In genomic region chr4:99893991-99894981, GRCh38 we compare ENCODE assay signal across 8 cellular contexts. TPM values are rescaled to one million over a fixed set of nuclear protein-coding genes. Genes with fewer than 3 reads are reported as not detected.
DNase-seq lines count a peak whose midpoint lies in the region; ATAC-seq and TF ChIP-seq lines count a peak whose summit lies in the region.

LAMTOR3 (minus strand) TSS chr4:99894427; CDS start chr4:99893963, 464 bp downstream.

- H3K9me3 Mint-ChIP-seq in activated naive CD4-positive, alpha-beta T cell treated with anti-CD3 and anti-CD28 coated beads, Interleukin-2, amount 50 U/mL, for 72 hours: no peaks in the 10 kb centered on the region

- CTCF ChIA-PET in GM10248 (lab: Yijun Ruan, JAX): interaction anchor here (0.7 to 2.5 kb wide), 8 partner anchors 9 to 86 kb away, joined by 3 to 13 read pairs (median 4); no protein-coding TSS in a partner anchor

- H3K36me3 Mint-ChIP-seq in activated naive CD4-positive, alpha-beta T cell treated with anti-CD3 and anti-CD28 coated beads, Interleukin-2, amount 50 U/mL, for 72 hours: peaks cover 10 to 12% of the 10 kb centered on the region in 2 donors

- TF ChIP-seq EP300 in suprapubic skin (IDR thresholded peaks at IDR 0.05): no peak

- peak within 1 kb of the TSS; percentile 96 to 99 for H3K27ac Mint-ChIP-seq in activated naive CD4-positive, alpha-beta T cell treated with anti-CD3 and anti-CD28 coated beads, Interleukin-2, amount 50 U/mL, for 72 hours

- H3K27ac ChIP-seq in suprapubic skin: peak within 1 kb of the TSS; percentile 86

- no peak for TF ChIP-seq CTCF in GM10248 (IDR thresholded peaks at IDR 0.05; ENCODE audit: control extremely low read depth, extremely low read depth, low read depth, missing control alignments)
- no peak for TF ChIP-seq CTCF in suprapubic skin (IDR thresholded peaks at IDR 0.05)

- no peaks in the 10 kb centered on the region for H3K27me3 ChIP-seq in suprapubic skin

- 6% methylated on average over 18 of the region's 49 CpGs for WGBS in suprapubic skin

- POLR2A ChIA-PET in GM10248 (lab: Yijun Ruan, JAX): interaction anchor here (0.6 to 1.5 kb wide), 6 partner anchors 10 to 331 kb away, joined by 3 to 15 read pairs (median 4); partner anchors contain the start of genes DNAJB14, H2AZ1 and TRMT10A

- peaks cover 21% of the 10 kb centered on the region for H3K4me1 ChIP-seq in suprapubic skin

- peak in 1 of 2 donors; percentile 36 for TF ChIP-seq POLR2A in suprapubic skin (IDR thresholded peaks at IDR 0.05)

- no peaks in the 10 kb centered on the region for H3K9me3 ChIP-seq in suprapubic skin

- DNase-seq in GM10248 (ENCODE audit: extremely low spot score) (peak; percentile 94), NCI-H1105 (lab: John Stamatoyannopoulos, UW) (peak; percentile 73), SKM-1 (lab: John Stamatoyannopoulos, UW; ENCODE audit: unreplicated experiment) (peak; percentile 89), glomerular visceral epithelial cell (ENCODE audit: extremely low spot score) (peak; percentile 92), occipital lobe (lab: John Stamatoyannopoulos, UW) (peak; percentile 87), suprapubic skin (ENCODE audit: low spot score in 2 of 2) (peak; percentile 92 to 94)
- DNase-seq in activated naive CD4-positive, alpha-beta T cell treated with anti-CD3 and anti-CD28 coated beads, Interleukin-2, amount 50 U/mL, for 72 hours (ENCODE audit: low spot score in 2 of 2): peak; percentile 80 to 92

- H3K4me3 ChIP-seq in suprapubic skin: peak within 1 kb of the TSS; percentile 82

- no peaks in the 10 kb centered on the region for H3K36me3 ChIP-seq in suprapubic skin

- ATAC-seq in HG02623 (IDR thresholded peaks at IDR 0.05; ENCODE audit: unreplicated experiment): peak; percentile 100
- peak; percentile 100 for ATAC-seq in activated naive CD4-positive, alpha-beta T cell treated with anti-CD3 and anti-CD28 coated beads, Interleukin-2, amount 50 U/mL, for 72 hours

RNA-seq across cellular contexts. Expression of gene LAMTOR3, which starts in this region (rescaled TPM):
- total RNA-seq in activated naive CD4-positive, alpha-beta T cell treated with anti-CD3 and anti-CD28 coated beads, Interleukin-2, amount 50 U/mL, for 72 hours: 10 to 100 TPM; 27.4 to 38.7 TPM
- 57.9 TPM for total RNA-seq in occipital lobe
- 10 to 100 TPM; 34.4 to 49.5 (median 39.3) TPM for total RNA-seq in suprapubic skin

Comparison
In these comparisons a context has a peak if more than half of its experiments do, and no peak if none do; other contexts are left out.
1. Peak in every context shown above with its lines: DNase-seq, ATAC-seq, H3K4me3 ChIP-seq and H3K27ac ChIP-seq.